20 cellular contexts compared by ENCODE assay signal in the genomic region with DNA sequence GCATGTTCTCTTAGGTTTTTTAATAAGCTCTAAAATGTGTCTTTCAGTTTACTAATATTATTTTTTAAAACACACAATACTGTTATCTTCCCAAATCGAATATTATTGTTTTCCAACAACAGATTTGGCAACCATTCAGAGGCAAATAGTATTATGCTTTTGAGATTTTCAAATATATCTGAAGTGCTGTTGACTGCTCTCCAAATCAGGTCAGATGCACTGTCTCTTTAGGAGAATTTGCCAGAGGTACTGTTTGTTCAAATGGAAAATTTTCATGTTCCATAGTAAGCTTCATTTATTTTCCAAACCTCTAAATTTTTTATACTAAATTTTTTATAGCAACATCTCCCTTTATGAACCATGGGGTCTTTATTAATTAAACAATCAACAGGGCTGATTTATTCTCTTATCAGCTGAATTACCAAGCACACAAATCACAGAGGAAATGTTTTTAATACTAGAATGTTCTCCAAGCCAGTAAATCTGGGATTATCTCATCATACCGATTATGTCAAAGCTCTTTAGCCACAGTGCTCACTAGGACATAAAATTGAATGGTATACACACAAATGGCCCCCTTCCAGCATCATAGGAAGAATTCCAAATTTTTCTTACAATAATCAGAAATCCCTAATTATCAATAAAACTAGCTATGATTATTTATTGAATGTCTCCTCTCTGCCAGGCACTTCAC.
"Had no signal": no experiment of that assay in that cellular context is flagged by ENCODE, and none has a peak within 500 bp of the region (broad histone marks: within the 10 kb centered on the region; RNA-seq: fewer than 3 reads in every experiment).

No MANE protein-coding gene starts in this region.

- H3K27me3 Mint-ChIP-seq: activated CD4-positive, alpha-beta T cell treated with anti-CD3 and anti-CD28 coated beads, Interleukin-2, amount 10 ng/mL, durations not matched to agents 7 days and 5 days; dendritic cell treated with granulocyte-macrophage colony-stimulating factor and Interleukin-4, amounts not matched to agents 40 ng/mL and 50 ng/mL, for 4 days; naive thymus-derived CD4-positive, alpha-beta T cell; stimulated activated naive CD8-positive, alpha-beta T cell treated with anti-CD3 and anti-CD28 coated beads, Interleukin-15, amount 100 ng/mL, for 72 hours had no signal

- H3K9me3 Mint-ChIP-seq: activated CD4-positive, alpha-beta T cell treated with anti-CD3 and anti-CD28 coated beads, Interleukin-2, amount 10 ng/mL, durations not matched to agents 7 days and 5 days; activated T-helper 1 cell treated with anti-CD3 and anti-CD28 coated beads, Interleukin-12 subunit alpha, Interleukin-12 subunit beta, Interleukin-2, Interleukin-4 antibody, amounts not matched to agents 30 ng/mL and 10 ng/mL and 1 ng/mL, durations not matched to agents 14 hours and 24 hours and 36 hours; dendritic cell treated with granulocyte-macrophage colony-stimulating factor and Interleukin-4, amounts not matched to agents 40 ng/mL and 50 ng/mL, for 4 days; naive thymus-derived CD4-positive, alpha-beta T cell; neural crest cell; stimulated activated effector memory CD8-positive, alpha-beta T cell treated with anti-CD3 and anti-CD28 coated beads, Interleukin-12 subunit alpha, Interleukin-12 subunit beta, amount 100 ng/mL, for 72 hours; stimulated activated naive CD8-positive, alpha-beta T cell treated with anti-CD3 and anti-CD28 coated beads, Interleukin-15, amount 100 ng/mL, for 72 hours had no signal

- DNase-seq: activated CD4-positive, alpha-beta T cell treated with anti-CD3 and anti-CD28 coated beads, Interleukin-2, amount 10 ng/mL, durations not matched to agents 7 days and 5 days; activated CD8-positive, alpha-beta T cell treated with anti-CD3 and anti-CD28 coated beads, Interleukin-2, amount 10 ng/mL, durations not matched to agents 7 days and 5 days; activated gamma-delta T cell; activated naive CD4-positive, alpha-beta T cell treated with anti-CD3 and anti-CD28 coated beads, Interleukin-2, amount 50 U/mL, for 16 hours; anterior cingulate cortex; body of pancreas; effector CD4-positive, alpha-beta T cell; heart left ventricle; kidney; left lung; naive thymus-derived CD4-positive, alpha-beta T cell; occipital lobe; stimulated activated CD4-positive, alpha-beta T cell treated with anti-CD3 and anti-CD28 coated beads, Interleukin-2, amount 100 ng/mL, for 24 hours; stimulated activated naive CD8-positive, alpha-beta T cell treated with anti-CD3 and anti-CD28 coated beads, Interleukin-15, amount 100 ng/mL, for 72 hours had no signal

- ATAC-seq: activated CD4-positive, CD25-positive, alpha-beta regulatory T cell treated with anti-CD3 and anti-CD28 coated beads, Interleukin-2, amount 50 U/mL, for 24 hours; activated CD8-positive, alpha-beta T cell treated with anti-CD3 and anti-CD28 coated beads, Interleukin-2, amount 10 ng/mL, durations not matched to agents 7 days and 5 days; body of pancreas; heart left ventricle; left lung; naive thymus-derived CD4-positive, alpha-beta T cell; sciatic nerve; stimulated activated effector memory CD8-positive, alpha-beta T cell treated with anti-CD3 and anti-CD28 coated beads, Interleukin-12 subunit alpha, Interleukin-12 subunit beta, amount 100 ng/mL, for 72 hours; stimulated activated naive CD8-positive, alpha-beta T cell treated with anti-CD3 and anti-CD28 coated beads, Interleukin-15, amount 100 ng/mL, for 72 hours had no signal

- H3K4me3 Mint-ChIP-seq: activated CD4-positive, alpha-beta T cell treated with anti-CD3 and anti-CD28 coated beads, Interleukin-2, amount 10 ng/mL, durations not matched to agents 7 days and 5 days; activated CD8-positive, alpha-beta T cell treated with anti-CD3 and anti-CD28 coated beads, Interleukin-2, amount 10 ng/mL, durations not matched to agents 7 days and 5 days; activated T-helper 1 cell treated with anti-CD3 and anti-CD28 coated beads, Interleukin-12 subunit alpha, Interleukin-12 subunit beta, Interleukin-2, Interleukin-4 antibody, amounts not matched to agents 30 ng/mL and 10 ng/mL and 1 ng/mL, durations not matched to agents 14 hours and 24 hours and 36 hours; dendritic cell treated with granulocyte-macrophage colony-stimulating factor and Interleukin-4, amounts not matched to agents 40 ng/mL and 50 ng/mL, for 4 days; naive thymus-derived CD4-positive, alpha-beta T cell; neural crest cell; stimulated activated effector memory CD8-positive, alpha-beta T cell treated with anti-CD3 and anti-CD28 coated beads, Interleukin-12 subunit alpha, Interleukin-12 subunit beta, amount 100 ng/mL, for 72 hours; stimulated activated naive CD8-positive, alpha-beta T cell treated with anti-CD3 and anti-CD28 coated beads, Interleukin-15, amount 100 ng/mL, for 72 hours had no signal

- H3K4me1 Mint-ChIP-seq: activated CD4-positive, alpha-beta T cell treated with anti-CD3 and anti-CD28 coated beads, Interleukin-2, amount 10 ng/mL, durations not matched to agents 7 days and 5 days; naive thymus-derived CD4-positive, alpha-beta T cell; neural crest cell; stimulated activated effector memory CD8-positive, alpha-beta T cell treated with anti-CD3 and anti-CD28 coated beads, Interleukin-12 subunit alpha, Interleukin-12 subunit beta, amount 100 ng/mL, for 72 hours; stimulated activated naive CD8-positive, alpha-beta T cell treated with anti-CD3 and anti-CD28 coated beads, Interleukin-15, amount 100 ng/mL, for 72 hours had no signal

- H3K36me3 Mint-ChIP-seq: stimulated activated effector memory CD8-positive, alpha-beta T cell treated with anti-CD3 and anti-CD28 coated beads, Interleukin-12 subunit alpha, Interleukin-12 subunit beta, amount 100 ng/mL, for 72 hours had no signal

- H3K27ac Mint-ChIP-seq: activated CD4-positive, alpha-beta T cell treated with anti-CD3 and anti-CD28 coated beads, Interleukin-2, amount 10 ng/mL, durations not matched to agents 7 days and 5 days; activated CD8-positive, alpha-beta T cell treated with anti-CD3 and anti-CD28 coated beads, Interleukin-2, amount 10 ng/mL, durations not matched to agents 7 days and 5 days; activated T-helper 1 cell treated with anti-CD3 and anti-CD28 coated beads, Interleukin-12 subunit alpha, Interleukin-12 subunit beta, Interleukin-2, Interleukin-4 antibody, amounts not matched to agents 30 ng/mL and 10 ng/mL and 1 ng/mL, durations not matched to agents 14 hours and 24 hours and 36 hours; dendritic cell treated with granulocyte-macrophage colony-stimulating factor and Interleukin-4, amounts not matched to agents 40 ng/mL and 50 ng/mL, for 4 days; naive thymus-derived CD4-positive, alpha-beta T cell; stimulated activated effector memory CD8-positive, alpha-beta T cell treated with anti-CD3 and anti-CD28 coated beads, Interleukin-12 subunit alpha, Interleukin-12 subunit beta, amount 100 ng/mL, for 72 hours had no signal
